1 cellular context compared by ENCODE assay signal in the genomic region with DNA sequence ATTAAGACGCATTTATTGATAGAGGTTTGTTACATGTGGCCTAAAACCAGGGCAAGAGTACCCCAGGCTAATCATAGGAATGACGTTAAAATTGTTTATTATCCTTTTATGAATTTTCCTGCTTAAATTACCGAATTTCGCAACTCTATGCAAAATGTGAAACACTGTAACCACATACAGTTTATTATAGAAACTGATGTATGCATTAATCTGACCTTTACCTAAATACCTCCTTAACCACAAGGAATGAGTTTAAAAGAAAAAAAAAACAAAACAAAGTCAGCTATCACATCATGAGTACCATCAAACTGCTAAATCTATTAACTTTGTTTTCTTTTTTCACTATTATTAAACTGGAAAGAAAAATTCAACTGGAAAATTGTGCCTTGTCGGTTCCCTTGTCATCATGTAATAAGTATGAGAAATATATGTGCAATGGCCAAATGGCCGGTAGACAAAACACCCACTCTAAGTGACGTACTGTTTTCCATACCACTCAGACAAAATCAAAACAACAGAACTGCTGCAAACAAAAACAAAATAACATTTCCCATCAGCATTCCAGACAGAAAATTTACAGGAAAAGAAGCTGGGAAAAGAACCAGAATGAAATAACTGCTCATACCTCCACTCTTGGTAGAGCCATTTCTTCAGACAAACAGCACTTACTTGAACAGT.
TF ChIP-seq lines count a peak whose summit lies in the region.

No MANE protein-coding gene starts in this region.

TF ChIP-seq in WTC11, 78 proteins besides CTCF, POLR2A, EP300 and RAD21 (continued from another document):
- TF ChIP-seq TEAD4 (CRISPR knock-in tag; IDR thresholded peaks at IDR 0.05) (no peak), RELA (CRISPR knock-in tag; IDR thresholded peaks at IDR 0.05; ENCODE audit: borderline replicate concordance) (no peak)
- TF ChIP-seq, protein P1, sequence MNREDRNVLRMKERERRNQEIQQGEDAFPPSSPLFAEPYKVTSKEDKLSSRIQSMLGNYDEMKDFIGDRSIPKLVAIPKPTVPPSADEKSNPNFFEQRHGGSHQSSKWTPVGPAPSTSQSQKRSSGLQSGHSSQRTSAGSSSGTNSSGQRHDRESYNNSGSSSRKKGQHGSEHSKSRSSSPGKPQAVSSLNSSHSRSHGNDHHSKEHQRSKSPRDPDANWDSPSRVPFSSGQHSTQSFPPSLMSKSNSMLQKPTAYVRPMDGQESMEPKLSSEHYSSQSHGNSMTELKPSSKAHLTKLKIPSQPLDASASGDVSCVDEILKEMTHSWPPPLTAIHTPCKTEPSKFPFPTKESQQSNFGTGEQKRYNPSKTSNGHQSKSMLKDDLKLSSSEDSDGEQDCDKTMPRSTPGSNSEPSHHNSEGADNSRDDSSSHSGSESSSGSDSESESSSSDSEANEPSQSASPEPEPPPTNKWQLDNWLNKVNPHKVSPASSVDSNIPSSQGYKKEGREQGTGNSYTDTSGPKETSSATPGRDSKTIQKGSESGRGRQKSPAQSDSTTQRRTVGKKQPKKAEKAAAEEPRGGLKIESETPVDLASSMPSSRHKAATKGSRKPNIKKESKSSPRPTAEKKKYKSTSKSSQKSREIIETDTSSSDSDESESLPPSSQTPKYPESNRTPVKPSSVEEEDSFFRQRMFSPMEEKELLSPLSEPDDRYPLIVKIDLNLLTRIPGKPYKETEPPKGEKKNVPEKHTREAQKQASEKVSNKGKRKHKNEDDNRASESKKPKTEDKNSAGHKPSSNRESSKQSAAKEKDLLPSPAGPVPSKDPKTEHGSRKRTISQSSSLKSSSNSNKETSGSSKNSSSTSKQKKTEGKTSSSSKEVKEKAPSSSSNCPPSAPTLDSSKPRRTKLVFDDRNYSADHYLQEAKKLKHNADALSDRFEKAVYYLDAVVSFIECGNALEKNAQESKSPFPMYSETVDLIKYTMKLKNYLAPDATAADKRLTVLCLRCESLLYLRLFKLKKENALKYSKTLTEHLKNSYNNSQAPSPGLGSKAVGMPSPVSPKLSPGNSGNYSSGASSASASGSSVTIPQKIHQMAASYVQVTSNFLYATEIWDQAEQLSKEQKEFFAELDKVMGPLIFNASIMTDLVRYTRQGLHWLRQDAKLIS (CRISPR knock-in tag; IDR thresholded peaks at IDR 0.05; ENCODE audit: borderline replicate concordance): no peak
- TF ChIP-seq, protein P2, sequence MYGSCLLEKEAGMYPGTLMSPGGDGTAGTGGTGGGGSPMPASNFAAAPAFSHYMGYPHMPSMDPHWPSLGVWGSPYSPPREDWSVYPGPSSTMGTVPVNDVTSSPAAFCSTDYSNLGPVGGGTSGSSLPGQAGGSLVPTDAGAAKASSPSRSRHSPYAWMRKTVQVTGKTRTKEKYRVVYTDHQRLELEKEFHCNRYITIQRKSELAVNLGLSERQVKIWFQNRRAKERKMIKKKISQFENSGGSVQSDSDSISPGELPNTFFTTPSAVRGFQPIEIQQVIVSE (CRISPR knock-in tag; IDR thresholded peaks at IDR 0.05; ENCODE audit: borderline replicate concordance): no peak
- TF ChIP-seq, protein P3, sequence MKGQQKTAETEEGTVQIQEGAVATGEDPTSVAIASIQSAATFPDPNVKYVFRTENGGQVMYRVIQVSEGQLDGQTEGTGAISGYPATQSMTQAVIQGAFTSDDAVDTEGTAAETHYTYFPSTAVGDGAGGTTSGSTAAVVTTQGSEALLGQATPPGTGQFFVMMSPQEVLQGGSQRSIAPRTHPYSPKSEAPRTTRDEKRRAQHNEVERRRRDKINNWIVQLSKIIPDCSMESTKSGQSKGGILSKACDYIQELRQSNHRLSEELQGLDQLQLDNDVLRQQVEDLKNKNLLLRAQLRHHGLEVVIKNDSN (CRISPR knock-in tag; IDR thresholded peaks at IDR 0.05): no peak
TF ChIP-seq in WTC11: peak in this region for 0.
